In the genomic region with DNA sequence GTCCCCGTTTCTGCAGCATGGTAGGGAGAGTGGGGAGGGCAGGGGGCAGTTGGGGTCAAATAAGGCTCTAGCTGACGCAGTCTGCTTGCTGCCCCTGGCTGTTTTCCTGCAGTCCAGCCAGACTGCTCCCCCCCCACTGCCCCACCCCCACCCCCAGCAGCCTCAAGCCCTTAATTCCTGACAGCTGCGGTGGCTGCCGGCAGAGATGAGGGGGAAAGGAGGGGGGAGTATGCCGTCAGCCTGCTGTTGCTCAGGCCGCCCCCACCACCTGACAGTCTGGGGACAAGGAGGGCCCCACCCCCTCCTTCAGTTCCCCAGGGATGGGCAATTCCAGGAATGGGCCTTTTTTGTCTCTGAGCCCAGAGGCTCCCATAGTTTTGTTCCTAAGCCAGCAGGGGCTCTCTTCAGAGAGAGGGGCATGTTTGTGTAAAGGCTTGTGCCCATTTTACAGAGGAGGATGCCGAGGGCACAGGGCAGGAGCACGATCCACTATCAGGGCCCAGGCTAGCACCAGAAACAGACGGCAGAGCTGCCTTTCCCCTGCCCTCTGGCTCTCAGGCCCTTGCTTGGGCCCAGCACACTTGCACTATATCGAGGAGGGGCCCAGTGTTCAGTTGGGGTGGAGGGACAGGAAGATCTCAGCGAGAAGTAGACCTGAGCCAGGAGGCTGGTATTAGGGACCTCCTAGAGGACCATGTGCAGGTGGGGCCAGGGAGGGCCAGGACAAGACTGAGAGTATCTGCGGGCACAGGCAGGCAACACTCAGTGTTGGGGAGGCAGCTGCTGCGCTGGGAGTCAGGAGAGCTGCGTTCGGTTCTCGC, we compare ENCODE assay signal across 12 cellular contexts. TPM values are rescaled to one million over a fixed set of nuclear protein-coding genes. Genes with fewer than 3 reads are reported as not detected.
DNase-seq lines count a peak whose midpoint lies in the region; ATAC-seq and TF ChIP-seq lines count a peak whose summit lies in the region.
"Had no signal": no experiment of that assay in that cellular context is flagged by ENCODE, and none has a peak within 500 bp of the region (broad histone marks: within the 10 kb centered on the region; RNA-seq: fewer than 3 reads in every experiment).

No MANE protein-coding gene starts in this region.

- H3K9me3 Mint-ChIP-seq in CD8-positive, alpha-beta T cell = no peaks in the 10 kb centered on the region

- no peak overlapping the region for H2BK120ac ChIP-seq in trophoblast cell (ENCODE audit: insufficient read depth, low read length, poor library complexity)

- H3K9ac ChIP-seq in trophoblast cell (ENCODE audit: low read length) = no peak overlapping the region

- H3K4ac ChIP-seq in trophoblast cell (ENCODE audit: low read depth, low read length) = no peak overlapping the region

- peaks cover 3% of the 10 kb centered on the region for H3K27me3 ChIP-seq in CD8-positive, alpha-beta T cell (ENCODE audit: insufficient read depth, low read length)
- H3K27me3 ChIP-seq in trophoblast cell (ENCODE audit: insufficient read depth, low read length) = peaks cover 45% of the 10 kb centered on the region
- peaks cover 7 to 91% of the 10 kb centered on the region in 2 donors for H3K27me3 ChIP-seq in tibial artery

- H2AFZ ChIP-seq in trophoblast cell (ENCODE audit: insufficient read depth, low read length, poor library complexity) = no peak overlapping the region

- no peaks in the 10 kb centered on the region for H3K36me3 Mint-ChIP-seq in CD8-positive, alpha-beta T cell

- peak overlapping the region; percentile 90 for H3K4me3 Mint-ChIP-seq in CD8-positive, alpha-beta T cell

- H3K4me1 Mint-ChIP-seq in CD8-positive, alpha-beta T cell (ENCODE audit: low read depth) = peaks cover 47% of the 10 kb centered on the region

- CTCF ChIA-PET in CD8-positive, alpha-beta T cell (lab: Charles Lee) = interaction anchor here (1.0 to 22.2 kb wide), 3 partner anchors 16 to 26 kb away, joined by 3 to 1148 read pairs (median 3); no protein-coding TSS in a partner anchor
- CTCF ChIA-PET in RWPE1 (lab: Yijun Ruan, JAX) = interaction anchor here (0.5 to 15.9 kb wide), 6 partner anchors 16 to 123 kb away, joined by 3 to 413 read pairs (median 4); no protein-coding TSS in a partner anchor

- H3K18ac ChIP-seq in trophoblast cell (ENCODE audit: low read length) = no peak overlapping the region

- no peak overlapping the region for H2BK5ac ChIP-seq in trophoblast cell (ENCODE audit: low read depth, low read length, poor library complexity)

- H2BK12ac ChIP-seq in trophoblast cell (ENCODE audit: low read length) = no peak overlapping the region

- peak overlapping the region; percentile 57 for H3K27ac ChIP-seq in CD8-positive, alpha-beta T cell (ENCODE audit: low read depth, low read length)
- H3K27ac ChIP-seq in RWPE1 (peak overlapping the region; percentile 9; the same call in 1 of the 2 replicates), trophoblast cell (ENCODE audit: low read depth, low read length) (no peak overlapping the region), tibial artery (no peak overlapping the region)
- H3K27ac ChIP-seq: pancreas, uterus had no signal

- no peak overlapping the region for H4K12ac ChIP-seq in trophoblast cell (ENCODE audit: low read depth, low read length)

- no peak overlapping the region for H3K4me2 ChIP-seq in trophoblast cell (ENCODE audit: low read length)

- no peak overlapping the region for H4K8ac ChIP-seq in trophoblast cell (ENCODE audit: low read depth, low read length)

- H3K14ac ChIP-seq in trophoblast cell (ENCODE audit: low read length) = no peak overlapping the region

- no peak overlapping the region for H2AK5ac ChIP-seq in trophoblast cell (ENCODE audit: low read length)

- peaks cover 18% of the 10 kb centered on the region for H3K27me3 Mint-ChIP-seq in CD8-positive, alpha-beta T cell (ENCODE audit: low read depth)

- WGBS in trophoblast cell (ENCODE audit: extremely low coverage, insufficient coverage, insufficient read length) = no CpG with 5 or more reads among the region's 16 CpGs

- DNase-seq in CD8-positive, alpha-beta T cell = no peak
- no peak for DNase-seq in RWPE1 (ENCODE audit: low spot score)
- peak; percentile 75 for DNase-seq in islet precursor cell
- DNase-seq in DMS114 treated with DMSO at 0.1 percent for 48 hours (lab: John Stamatoyannopoulos, UW; ENCODE audit: unreplicated experiment) = no peak
- no peak for DNase-seq in trophoblast cell
- DNase-seq in tibial artery = no peak
- DNase-seq: left cardiac atrium, uterus had no signal

- H3K27ac Mint-ChIP-seq in CD8-positive, alpha-beta T cell = peak overlapping the region; percentile 95

- TF ChIP-seq CTCF in CD8-positive, alpha-beta T cell (IDR thresholded peaks at IDR 0.05) = no peak
- TF ChIP-seq CTCF in RWPE1 (conservative IDR thresholded peaks at IDR 0.05; ENCODE audit: low read depth) (no peak), tibial artery (IDR thresholded peaks at IDR 0.05) (no peak)

- intact Hi-C loops in CD8-positive, alpha-beta T cell (cut with DNase I, micrococcal nuclease) = loop anchor here in 1 of 2 experiments (10.0 kb wide), 1 partner anchor 106 kb away; a partner anchor contains a TSS
- intact Hi-C loops in tibial artery (cut with DNase I; ENCODE audit: low total_unique reads) = no loop called here

- H3K4me1 ChIP-seq in CD8-positive, alpha-beta T cell (ENCODE audit: insufficient read depth, low read length) = peaks cover 58% of the 10 kb centered on the region
- peaks cover 27 to 29% of the 10 kb centered on the region in 2 experiments for H3K4me1 ChIP-seq in trophoblast cell (ENCODE audit: control insufficient read depth in 1 of 2, insufficient read depth in 2 of 2, low read length in 2 of 2)
- H3K4me1 ChIP-seq in tibial artery = peaks cover 0 to 37% (median 22%) of the 10 kb centered on the region in 4 donors

- POLR2A ChIA-PET in CD8-positive, alpha-beta T cell (lab: Charles Lee) = interaction anchor here (0.8 to 19.8 kb wide), 2 partner anchors 16 to 30 kb away, joined by 3 to 272 read pairs; no protein-coding TSS in a partner anchor
- POLR2A ChIA-PET in RWPE1 (lab: Yijun Ruan, JAX; ENCODE audit: low non-redundant PET) = no interaction called here

- peak overlapping the region; percentile 61 for H3K4me3 ChIP-seq in CD8-positive, alpha-beta T cell (ENCODE audit: low read depth, low read length)
- H3K4me3 ChIP-seq in trophoblast cell (ENCODE audit: low read depth, low read length) (no peak overlapping the region), tibial artery (no peak overlapping the region)
- H3K4me3 ChIP-seq: uterus had no signal

- no peak for ATAC-seq in CD8-positive, alpha-beta T cell
- ATAC-seq in GM18907 (IDR thresholded peaks at IDR 0.05; ENCODE audit: unreplicated experiment) (peak; percentile 11), GM18517 (IDR thresholded peaks at IDR 0.05; ENCODE audit: unreplicated experiment) (no peak)

- no peaks in the 10 kb centered on the region for H3K36me3 ChIP-seq in CD8-positive, alpha-beta T cell (ENCODE audit: insufficient read depth, low read length)
- peaks cover under 1 to 4% of the 10 kb centered on the region in 2 experiments for H3K36me3 ChIP-seq in trophoblast cell (ENCODE audit: control insufficient read depth in 1 of 2, insufficient read depth in 2 of 2, low read length in 2 of 2)
- no peaks in the 10 kb centered on the region for H3K36me3 ChIP-seq in tibial artery
- H3K36me3 ChIP-seq: pancreas, uterus had no signal

- H4K91ac ChIP-seq in trophoblast cell (ENCODE audit: low read depth, low read length) = no peak overlapping the region

- no peak overlapping the region for H3K23ac ChIP-seq in trophoblast cell (ENCODE audit: low read length)

- no peaks in the 10 kb centered on the region for H3K79me2 ChIP-seq in trophoblast cell (ENCODE audit: control insufficient read depth, insufficient read depth, low read length, poor library complexity)

- H3K9me3 ChIP-seq in CD8-positive, alpha-beta T cell (ENCODE audit: low read length) = no peaks in the 10 kb centered on the region
- H3K9me3 ChIP-seq in trophoblast cell (ENCODE audit: insufficient read depth, low read depth, low read length) = peaks cover 5% of the 10 kb centered on the region
- no peaks in the 10 kb centered on the region for H3K9me3 ChIP-seq in tibial artery
- H3K9me3 ChIP-seq: pancreas, uterus had no signal

- H3K79me1 ChIP-seq in trophoblast cell (ENCODE audit: low read length) = no peaks in the 10 kb centered on the region

RNA-seq across cellular contexts. Expression of a gene that starts 1.5 kb away (rescaled TPM):
- 1 to 10 TPM; 4.9 to 6.6 TPM for total RNA-seq in CD8-positive, alpha-beta T cell
- 0.15 and 0.22 TPM in 2 replicates for polyA plus RNA-seq in trophoblast cell (2013)

RNA-seq across cellular contexts. Expression of a gene that starts 19.5 kb away (rescaled TPM):
- not detected for total RNA-seq in CD8-positive, alpha-beta T cell
- 22.5 and 23.5 TPM in 2 replicates for polyA plus RNA-seq in trophoblast cell (2013)
- total RNA-seq: bronchial epithelial cell had no signal

RNA-seq across cellular contexts. Expression of a gene that starts 47.5 kb away (rescaled TPM):
- total RNA-seq in CD8-positive, alpha-beta T cell = not detected
- not detected in 2 replicates for polyA plus RNA-seq in trophoblast cell (2013)
- total RNA-seq: bronchial epithelial cell, pancreas, uterus had no signal
- polyA plus RNA-seq: pancreas had no signal

Comparison
In these comparisons a context has a peak if more than half of its experiments do, and no peak if none do; other contexts are left out.
1. H3K27ac ChIP-seq: peak in CD8-positive, alpha-beta T cell (single experiment) and RWPE1 (single experiment); none in trophoblast cell (single experiment) and tibial artery (0 of 2).